ENCODE assay signal across 9 cellular contexts in genomic region chr10:80199828-80200227, GRCh38. TPM values are rescaled to one million over a fixed set of nuclear protein-coding genes. Genes with fewer than 3 reads are reported as not detected.
DNase-seq lines count a peak whose midpoint lies in the region; ATAC-seq and TF ChIP-seq lines count a peak whose summit lies in the region.
"Had no signal": no experiment of that assay in that cellular context is flagged by ENCODE, and none has a peak within 500 bp of the region (broad histone marks: within the 10 kb centered on the region; RNA-seq: fewer than 3 reads in every experiment).

No MANE protein-coding gene starts in this region.

- H3K36me3 ChIP-seq in esophagus (ENCODE audit: control insufficient read depth in 2 of 2, insufficient read depth in 2 of 2, low read length in 1 of 2) = peaks cover 0 to 11% of the 10 kb centered on the region in 2 donors

- peak; percentile 86 for DNase-seq in AG20443 (ENCODE audit: low spot score)
- DNase-seq in NOMO-1 treated with DMSO at 0.1 percent for 48 hours (lab: John Stamatoyannopoulos, UW; ENCODE audit: unreplicated experiment) = peak; percentile 64
- no peak for DNase-seq in omental fat pad (ENCODE audit: low spot score)
- DNase-seq in ACHN = no peak
- DNase-seq in NCI-H146 (lab: John Stamatoyannopoulos, UW) = no peak
- DNase-seq: cerebellar nuclear complex had no signal

- H3K27me3 ChIP-seq in esophagus (ENCODE audit: control insufficient read depth in 1 of 2, insufficient read depth in 2 of 2, low read length in 2 of 2) = no peaks in the 10 kb centered on the region

- ATAC-seq in omental fat pad (ENCODE audit: low FRiP score) (peak; percentile 16), SK-N-SH treated with all-trans-retinoic acid at 6 μM for 48 hours (no peak), GM18867 (IDR thresholded peaks at IDR 0.05; ENCODE audit: unreplicated experiment) (no peak)

- peaks cover 11 to 29% of the 10 kb centered on the region in 2 donors for H3K4me1 ChIP-seq in esophagus (ENCODE audit: control insufficient read depth in 2 of 2, insufficient read depth in 2 of 2, low read length in 1 of 2)

- no peak for TF ChIP-seq CTCF in omental fat pad (IDR thresholded peaks at IDR 0.05)

- H3K9me3 ChIP-seq in esophagus (ENCODE audit: control insufficient read depth in 2 of 2, insufficient read depth in 1 of 2, low read depth in 1 of 2, low read length in 1 of 2) = no peaks in the 10 kb centered on the region

- peak overlapping the region in 1 of 2 donors; percentile 13 for H3K4me3 ChIP-seq in esophagus (ENCODE audit: low read depth in 1 of 2, low read length in 2 of 2)

- H3K27ac ChIP-seq in esophagus (ENCODE audit: low read depth in 2 of 2, low read length in 1 of 2) = peak overlapping the region; percentile 55 to 82

- 38 to 54% methylated on average over 8 of the region's 8 CpGs for WGBS in esophagus, 2 donors

- in situ Hi-C loops in ACHN (cut with HindIII; ENCODE audit: low pct_ligation_motif_present, low pct_unique_long_range_greater_than_20kb, low sequenced_read_pairs) = no loop called here

TF ChIP-seq in SK-N-SH treated with all-trans-retinoic acid at 6 μM for 48 hours, 23 proteins besides CTCF, POLR2A, EP300 and RAD21:
- no peak for TF ChIP-seq ZFP30 (CRISPR knock-in tag; IDR thresholded peaks at IDR 0.05)
- no peak for TF ChIP-seq CREB5 (CRISPR knock-in tag; IDR thresholded peaks at IDR 0.05; ENCODE audit: low read depth)
- TF ChIP-seq OSR1 (CRISPR knock-in tag; IDR thresholded peaks at IDR 0.05) = no peak
- no peak for TF ChIP-seq ZNF8 (CRISPR knock-in tag; IDR thresholded peaks at IDR 0.05)
- TF ChIP-seq ISL1 (CRISPR knock-in tag; IDR thresholded peaks at IDR 0.05) = no peak
- TF ChIP-seq ESRRG (CRISPR knock-in tag; IDR thresholded peaks at IDR 0.05) = no peak
- TF ChIP-seq SNAI2 (CRISPR knock-in tag; IDR thresholded peaks at IDR 0.05) = no peak
- TF ChIP-seq POU6F1 (CRISPR knock-in tag; IDR thresholded peaks at IDR 0.05; ENCODE audit: borderline replicate concordance, low read depth) = no peak
- no peak for TF ChIP-seq CSRNP3 (CRISPR knock-in tag; IDR thresholded peaks at IDR 0.05)
- no peak for TF ChIP-seq TCF4 (CRISPR knock-in tag; IDR thresholded peaks at IDR 0.05; ENCODE audit: borderline replicate concordance)
- no peak for TF ChIP-seq BACH2 (CRISPR knock-in tag; IDR thresholded peaks at IDR 0.05; ENCODE audit: borderline replicate concordance)
- TF ChIP-seq PATZ1 (CRISPR knock-in tag; IDR thresholded peaks at IDR 0.05; ENCODE audit: borderline replicate concordance) = no peak
- no peak for TF ChIP-seq CSDC2 (CRISPR knock-in tag; IDR thresholded peaks at IDR 0.05)
- TF ChIP-seq TOX (CRISPR knock-in tag; IDR thresholded peaks at IDR 0.05; ENCODE audit: borderline replicate concordance) = no peak
- TF ChIP-seq TSHZ2 (CRISPR knock-in tag; IDR thresholded peaks at IDR 0.05) = no peak
- TF ChIP-seq ZFP3 (CRISPR knock-in tag; IDR thresholded peaks at IDR 0.05) = no peak
- no peak for TF ChIP-seq ZNF565 (CRISPR knock-in tag; conservative IDR thresholded peaks at IDR 0.05; ENCODE audit: low read depth)

RNA-seq across cellular contexts. Expression of gene ANXA11, which starts 5.5 kb away (rescaled TPM):
- 100 to 1,000 TPM; 155 to 287 TPM for polyA plus RNA-seq in esophagus
- 100 to 1,000 TPM; 103 to 148 (median 121) TPM for total RNA-seq in omental fat pad

Comparison
In these comparisons a context has a peak if more than half of its experiments do, and no peak if none do; other contexts are left out.
1. DNase-seq: peak in AG20443 (single experiment) and NOMO-1 treated with DMSO at 0.1 percent for 48 hours (single experiment); none in omental fat pad (single experiment), ACHN (single experiment) and NCI-H146 (single experiment).